Comparison of ENCODE assay signal across 6 cellular contexts in genomic region chr18:61556316-61556715, GRCh38.
"Had no signal": no experiment of that assay in that cellular context is flagged by ENCODE, and none has a peak within 500 bp of the region (broad histone marks: within the 10 kb centered on the region; RNA-seq: fewer than 3 reads in every experiment).

No MANE protein-coding gene starts in this region.

- H2AFZ ChIP-seq: GM23338 had no signal

- H3K4me2 ChIP-seq: GM23338 had no signal

- ATAC-seq: GM23338, K562 had no signal

- H3K27ac Mint-ChIP-seq: GM23338, H9 had no signal

- DNase-seq: H9, HCEC 1CT, IMR-90, KG1 had no signal

- H3K4me3 ChIP-seq: GM23338, K562 had no signal

- H3K4me3 Mint-ChIP-seq: GM23338, H9 had no signal

- H3K4me1 Mint-ChIP-seq: GM23338, H9 had no signal
